In the genomic region with DNA sequence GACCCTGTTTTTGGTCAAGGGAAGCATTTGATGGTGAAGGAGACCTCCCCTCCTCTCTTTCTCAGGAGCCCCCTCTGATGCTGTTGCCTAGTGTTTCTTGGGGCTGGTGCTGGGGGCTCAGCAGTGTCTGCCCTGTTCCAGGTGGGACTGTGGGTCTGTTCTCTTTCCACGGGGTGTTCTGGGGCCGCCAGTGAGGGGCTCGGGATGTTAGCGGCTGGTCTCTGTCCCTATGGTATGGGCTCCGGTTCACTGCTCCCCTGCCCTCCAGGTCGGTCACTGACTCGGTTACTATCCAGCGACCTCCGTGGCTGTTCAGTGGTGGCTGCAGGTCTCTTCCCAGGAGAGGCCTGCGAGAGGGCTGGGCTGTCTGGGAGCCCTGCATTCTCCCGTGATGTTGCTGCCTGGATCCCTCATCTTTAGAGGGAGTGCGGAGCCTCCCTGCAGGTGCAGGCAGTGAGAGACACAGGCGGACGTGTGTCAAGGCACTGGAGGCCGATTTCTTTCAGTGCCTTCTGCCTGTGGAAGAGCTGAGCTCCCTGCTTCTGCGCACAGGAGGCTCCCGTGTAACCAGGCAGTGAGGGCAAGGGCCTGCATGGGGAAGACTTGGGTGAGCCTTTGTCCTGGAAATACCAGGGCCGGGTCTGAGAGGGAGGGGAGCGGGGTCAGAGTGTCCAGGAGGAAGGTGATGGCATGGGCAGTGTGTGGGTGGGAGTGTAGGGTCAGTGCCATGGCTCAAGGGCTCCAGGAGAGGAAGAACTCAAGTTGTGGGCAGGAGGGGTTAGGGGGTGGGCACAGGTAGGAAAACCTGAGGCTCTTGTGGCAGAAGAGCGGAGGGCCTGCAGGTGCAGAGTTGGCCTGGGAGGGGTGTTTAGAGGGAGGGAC, we compare ENCODE assay signal across 21 cellular contexts.
DNase-seq lines count a peak whose midpoint lies in the region; ATAC-seq and TF ChIP-seq lines count a peak whose summit lies in the region.
"Had no signal": no experiment of that assay in that cellular context is flagged by ENCODE, and none has a peak within 500 bp of the region (broad histone marks: within the 10 kb centered on the region; RNA-seq: fewer than 3 reads in every experiment).

No MANE protein-coding gene starts in this region.

- H3K4me3 ChIP-seq in RWPE2 (ENCODE audit: severe bottlenecking) (no peak overlapping the region), mucosa of descending colon (no peak overlapping the region), upper lobe of right lung (no peak overlapping the region), GM23248 (no peak overlapping the region)
- H3K4me3 ChIP-seq: heart left ventricle, PC-9 had no signal

- peak overlapping the region; percentile 8 for H3K27ac Mint-ChIP-seq in activated naive CD4-positive, alpha-beta T cell treated with anti-CD3 and anti-CD28 coated beads, Interleukin-2, amount 50 U/mL, for 24 hours
- H3K27ac Mint-ChIP-seq: type B pancreatic cell had no signal

- H3K4me1 ChIP-seq in RWPE2 (ENCODE audit: insufficient read depth, poor library complexity, severe bottlenecking), result no peaks in the 10 kb centered on the region
- no peaks in the 10 kb centered on the region for H3K4me1 ChIP-seq in mucosa of descending colon (ENCODE audit: low read depth)
- no peaks in the 10 kb centered on the region for H3K4me1 ChIP-seq in upper lobe of right lung
- H3K4me1 ChIP-seq in GM23248 (ENCODE audit: insufficient read depth), result no peaks in the 10 kb centered on the region
- H3K4me1 ChIP-seq: heart left ventricle had no signal

- H3K27me3 ChIP-seq in RWPE2 (ENCODE audit: insufficient read depth, poor library complexity, severe bottlenecking) (no peaks in the 10 kb centered on the region), upper lobe of right lung (no peaks in the 10 kb centered on the region), GM23248 (replicated peaks; ENCODE audit: insufficient read depth) (no peaks in the 10 kb centered on the region)
- H3K27me3 ChIP-seq: heart left ventricle had no signal

- no peak overlapping the region for H3K9ac ChIP-seq in GM23248

- intact Hi-C loops in mucosa of descending colon (cut with DNase I, micrococcal nuclease), result no loop called here
- intact Hi-C loops in upper lobe of right lung (cut with DNase I), result no loop called here

- H3K9me3 Mint-ChIP-seq in activated naive CD4-positive, alpha-beta T cell treated with anti-CD3 and anti-CD28 coated beads, Interleukin-2, amount 50 U/mL, for 24 hours, result no peaks in the 10 kb centered on the region
- H3K9me3 Mint-ChIP-seq: CD8-positive, alpha-beta memory T cell had no signal

- no peak for DNase-seq in activated naive CD4-positive, alpha-beta T cell treated with Interleukin-2 at 50 U/mL for 16 hours
- DNase-seq in RWPE2 (ENCODE audit: low spot score) (peak; percentile 38), mucosa of descending colon (peak in 2 of 3 donors; percentile 7 to 27), upper lobe of right lung (peak; percentile 46), SHP77 (lab: John Stamatoyannopoulos, UW) (no peak), GM23248 (no peak)
- DNase-seq: amygdala; cerebellar nuclear complex; DMS79 treated with DMSO at 0.1 percent for 48 hours; H9; mesenchymal stem cell; MM.1S; NCI-H1694; NCI-H2227 treated with DMSO at 0.1 percent for 48 hours; PC-9; stimulated activated CD4-positive, alpha-beta T cell treated with anti-CD3 and anti-CD28 coated beads, Interleukin-15, amount 100 ng/mL, for 24 hours; stimulated activated naive CD4-positive, alpha-beta T cell had no signal

- 50 to 56% methylated on average over 15 to 18 of the region's 20 CpGs for WGBS in GM23248 (ENCODE audit: low coverage in 1 of 2, low lambda C conversion rate in 2 of 2, missing lambda C conversion rate in 2 of 2), 2 experiments

- peaks cover 8% of the 10 kb centered on the region for H3K27me3 Mint-ChIP-seq in activated naive CD4-positive, alpha-beta T cell treated with anti-CD3 and anti-CD28 coated beads, Interleukin-2, amount 50 U/mL, for 24 hours
- H3K27me3 Mint-ChIP-seq: type B pancreatic cell had no signal

- no peak overlapping the region for H3K4me3 Mint-ChIP-seq in activated naive CD4-positive, alpha-beta T cell treated with anti-CD3 and anti-CD28 coated beads, Interleukin-2, amount 50 U/mL, for 24 hours
- H3K4me3 Mint-ChIP-seq: H9, type B pancreatic cell had no signal

- no peaks in the 10 kb centered on the region for H3K36me3 Mint-ChIP-seq in activated naive CD4-positive, alpha-beta T cell treated with anti-CD3 and anti-CD28 coated beads, Interleukin-2, amount 50 U/mL, for 24 hours
- H3K36me3 Mint-ChIP-seq: CD8-positive, alpha-beta memory T cell; type B pancreatic cell had no signal

- no peaks in the 10 kb centered on the region for H3K4me1 Mint-ChIP-seq in activated naive CD4-positive, alpha-beta T cell treated with anti-CD3 and anti-CD28 coated beads, Interleukin-2, amount 50 U/mL, for 24 hours
- H3K4me1 Mint-ChIP-seq: H9 had no signal

- no peaks in the 10 kb centered on the region for H3K79me2 ChIP-seq in GM23248 (ENCODE audit: insufficient read depth)

- H3K27ac ChIP-seq in RWPE2 (ENCODE audit: poor library complexity, severe bottlenecking) (no peak overlapping the region), upper lobe of right lung (no peak overlapping the region), GM23248 (no peak overlapping the region)
- H3K27ac ChIP-seq: heart left ventricle, PC-9 had no signal

- TF ChIP-seq CTCF in RWPE2 (IDR thresholded peaks at IDR 0.05; ENCODE audit: poor library complexity, severe bottlenecking) (no peak), mucosa of descending colon (IDR thresholded peaks at IDR 0.05) (no peak), upper lobe of right lung (IDR thresholded peaks at IDR 0.05) (no peak)

- H3F3A ChIP-seq in GM23248 (ENCODE audit: insufficient read depth), result no peaks in the 10 kb centered on the region

- ATAC-seq in RWPE2 (ENCODE audit: low read depth), result no peak
- ATAC-seq in mucosa of descending colon, result no peak
- ATAC-seq in upper lobe of right lung, result no peak
- ATAC-seq: heart left ventricle had no signal

- no peak overlapping the region for H2AFZ ChIP-seq in GM23248
- H2AFZ ChIP-seq: PC-9 had no signal

- in situ Hi-C loops in GM23248 (cut with MboI), result no loop called here

- no peaks in the 10 kb centered on the region for H3K9me3 ChIP-seq in RWPE2 (ENCODE audit: severe bottlenecking)
- H3K9me3 ChIP-seq in mucosa of descending colon, result no peaks in the 10 kb centered on the region
- H3K9me3 ChIP-seq in upper lobe of right lung, result no peaks in the 10 kb centered on the region
- H3K9me3 ChIP-seq in GM23248 (ENCODE audit: low read depth), result no peaks in the 10 kb centered on the region
- H3K9me3 ChIP-seq: heart left ventricle had no signal

- H3K4me2 ChIP-seq in GM23248 (ENCODE audit: unreplicated experiment), result no peak overlapping the region
- H3K4me2 ChIP-seq: PC-9 had no signal

- H4K20me1 ChIP-seq in GM23248 (ENCODE audit: insufficient read depth), result no peaks in the 10 kb centered on the region

- H3K36me3 ChIP-seq in RWPE2 (ENCODE audit: low read depth), result no peaks in the 10 kb centered on the region
- H3K36me3 ChIP-seq in mucosa of descending colon (ENCODE audit: low read depth), result no peaks in the 10 kb centered on the region
- no peaks in the 10 kb centered on the region for H3K36me3 ChIP-seq in upper lobe of right lung
- no peaks in the 10 kb centered on the region for H3K36me3 ChIP-seq in GM23248 (ENCODE audit: low read depth)
- H3K36me3 ChIP-seq: heart left ventricle had no signal

- H3K9me2 ChIP-seq in GM23248 (ENCODE audit: insufficient read depth), result no peaks in the 10 kb centered on the region

Comparison
In these comparisons a context has a peak if more than half of its experiments do, and no peak if none do; other contexts are left out.
1. DNase-seq: peak in RWPE2 (single experiment), mucosa of descending colon (2 of 3) and upper lobe of right lung (single experiment); none in activated naive CD4-positive, alpha-beta T cell treated with Interleukin-2 at 50 U/mL for 16 hours (single experiment), SHP77 (0 of 2) and GM23248 (single experiment).